Comparison of ENCODE assay signal across 34 cellular contexts in genomic region chr1:29993950-29994349, GRCh38.
"Had no signal": no experiment of that assay in that cellular context is flagged by ENCODE, and none has a peak within 500 bp of the region (broad histone marks: within the 10 kb centered on the region; RNA-seq: fewer than 3 reads in every experiment).

No MANE protein-coding gene starts in this region.

- H3K9me3 ChIP-seq: adrenal gland had no signal

- H3K27me3 ChIP-seq: adrenal gland, ascending aorta, body of pancreas, brain microvascular endothelial cell, cardiac muscle cell had no signal

- H3K4me1 ChIP-seq: adrenal gland, ascending aorta, body of pancreas, breast epithelium had no signal

- H3K4me3 ChIP-seq: adrenal gland, ascending aorta, body of pancreas, breast epithelium, cardiac muscle cell had no signal

- H3K36me3 ChIP-seq: adrenal gland, ascending aorta, brain microvascular endothelial cell, breast epithelium, cardiac muscle cell had no signal

- H3K27ac ChIP-seq: adrenal gland, ascending aorta, body of pancreas, brain microvascular endothelial cell, breast epithelium, cardiac muscle cell had no signal

- DNase-seq: activated effector memory CD4-positive, alpha-beta T cell treated with anti-CD3 and anti-CD28 coated beads, Interleukin-2, amount 50 U/mL, for 16 hours; activated effector memory CD4-positive, alpha-beta T cell treated with Interleukin-2 at 50 U/mL for 16 hours; activated gamma-delta T cell; activated gamma-delta T cell treated with Interleukin-2 at 50 U/mL for 16 hours; activated naive CD4-positive, alpha-beta T cell; activated naive CD4-positive, alpha-beta T cell treated with anti-CD3 and anti-CD28 coated beads for 36 hours; activated naive CD4-positive, alpha-beta T cell treated with anti-CD3 and anti-CD28 coated beads, Interleukin-2, amount 10 ng/mL, durations not matched to agents 7 days and 5 days; activated naive CD4-positive, alpha-beta T cell treated with anti-CD3 and anti-CD28 coated beads, Interleukin-2, amount 50 U/mL, for 16 hours; activated naive CD4-positive, alpha-beta T cell treated with Interleukin-2 at 50 U/mL for 16 hours; activated naive CD8-positive, alpha-beta T cell treated with anti-CD3 and anti-CD28 coated beads for 36 hours; activated naive CD8-positive, alpha-beta T cell treated with anti-CD3 and anti-CD28 coated beads, Interleukin-2, amount 10 ng/mL, durations not matched to agents 7 days and 5 days; activated naive CD8-positive, alpha-beta T cell treated with anti-CD3 and anti-CD28 coated beads, Interleukin-2, amount 50 U/mL, for 24 hours; activated T-cell treated with anti-CD3 and anti-CD28 coated beads, Interleukin-2, amount 50 U/mL, for 1 hour; activated T-cell treated with anti-CD3 and anti-CD28 coated beads, Interleukin-2, amount 50 U/mL, for 24 hours; activated T-cell treated with anti-CD3 and anti-CD28 coated beads, Interleukin-2, amount 50 U/mL, for 4 hours; activated T-cell treated with anti-CD3 and anti-CD28 coated beads, Interleukin-2, amount 50 U/mL, for 48 hours; activated T-cell treated with anti-CD3 and anti-CD28 coated beads, Interleukin-2, amount 50 U/mL, for 72 hours; adrenal gland; amniotic stem cell; amygdala; anterior cingulate cortex; aorta; body of pancreas; brain microvascular endothelial cell; caudate nucleus; central memory CD4-positive, alpha-beta T cell; cerebellar nuclear complex had no signal

- FAIRE-seq: astrocyte, bronchial epithelial cell had no signal

- ATAC-seq: activated naive CD4-positive, alpha-beta T cell treated with anti-CD3 and anti-CD28 coated beads, Interleukin-2, amount 50 U/mL, for 72 hours; activated naive CD8-positive, alpha-beta T cell treated with anti-CD3 and anti-CD28 coated beads, Interleukin-2, amount 50 U/mL, for 24 hours; activated T-cell treated with anti-CD3 and anti-CD28 coated beads, Interleukin-2, amount 50 U/mL, for 4 hours; activated T-cell treated with anti-CD3 and anti-CD28 coated beads, Interleukin-2, amount 50 U/mL, for 72 hours; activated T-helper 17 cell treated with anti-CD3 and anti-CD28 coated beads, Interleukin-2, amount 50 U/mL, for 72 hours; body of pancreas had no signal
